Comparison of ENCODE assay signal across 29 cellular contexts in the genomic region with DNA sequence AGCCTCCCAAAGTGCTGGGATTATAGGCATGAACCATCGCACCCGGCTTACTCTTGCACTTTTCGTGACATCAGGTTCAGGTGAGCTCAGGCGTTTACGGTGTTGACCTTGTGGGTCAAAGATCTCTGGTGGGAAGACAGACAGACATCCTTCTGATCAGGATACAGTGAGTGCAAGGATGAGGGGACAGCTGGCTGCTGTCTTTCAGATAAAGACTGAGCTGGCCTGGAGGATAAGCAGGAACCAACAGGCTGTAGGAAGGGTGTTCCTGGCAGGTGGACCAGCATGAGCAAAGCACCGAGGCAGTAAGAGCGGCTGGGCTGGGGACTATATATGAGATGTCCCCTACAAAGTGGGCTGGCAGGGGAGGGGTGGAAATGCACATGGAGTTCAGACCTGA. TPM values are rescaled to one million over a fixed set of nuclear protein-coding genes. Genes with fewer than 3 reads are reported as not detected.
DNase-seq lines count a peak whose midpoint lies in the region; ATAC-seq, FAIRE-seq and TF ChIP-seq lines count a peak whose summit lies in the region.
"Had no signal": no experiment of that assay in that cellular context is flagged by ENCODE, and none has a peak within 500 bp of the region (broad histone marks: within the 10 kb centered on the region; RNA-seq: fewer than 3 reads in every experiment).

No MANE protein-coding gene starts in this region.

- ATAC-seq in K562 = no peak; the same call in 2 of the 3 replicates
- no peak for ATAC-seq in stimulated activated memory B cell treated with anti-CD40 and anti-IgM and Interleukin-4, amounts not matched to agents 10 μg/mL and 1 μg/mL and 100 μg/mL, for 72 hours
- ATAC-seq: A549, HCT116 had no signal

- no peak overlapping the region for H3K4me3 Mint-ChIP-seq in activated CD4-positive, alpha-beta T cell treated with anti-CD3 and anti-CD28 coated beads, Interleukin-2, amount 10 ng/mL, durations not matched to agents 24 days and 14 days
- H3K4me3 Mint-ChIP-seq in stimulated activated memory B cell treated with anti-CD40 and anti-IgM and Interleukin-4, amounts not matched to agents 10 μg/mL and 1 μg/mL and 100 μg/mL, for 72 hours = no peak overlapping the region
- H3K4me3 Mint-ChIP-seq: CD14-positive monocyte; CD4-positive, alpha-beta memory T cell; GM23338; H9 had no signal

- H4K20me1 ChIP-seq in OCI-LY1 (ENCODE audit: insufficient read depth, low read length) (no peaks in the 10 kb centered on the region), K562 (replicated peaks; ENCODE audit: control insufficient read depth, insufficient read depth, low read length) (no peaks in the 10 kb centered on the region; the same call in 1 of the 2 replicates)
- H4K20me1 ChIP-seq: BLaER1 treated with 17β-estradiol and CSF1 and Interleukin-3, amounts not matched to agents 10 nM and 100 nM had no signal

- H3K27me3 Mint-ChIP-seq in activated CD4-positive, alpha-beta T cell treated with anti-CD3 and anti-CD28 coated beads, Interleukin-2, amount 10 ng/mL, durations not matched to agents 24 days and 14 days = peaks cover 4% of the 10 kb centered on the region
- no peaks in the 10 kb centered on the region for H3K27me3 Mint-ChIP-seq in stimulated activated memory B cell treated with anti-CD40 and anti-IgM and Interleukin-4, amounts not matched to agents 10 μg/mL and 1 μg/mL and 100 μg/mL, for 72 hours

- H3K9me3 Mint-ChIP-seq in activated CD4-positive, alpha-beta T cell treated with anti-CD3 and anti-CD28 coated beads, Interleukin-2, amount 10 ng/mL, durations not matched to agents 24 days and 14 days = peaks cover 3% of the 10 kb centered on the region
- peaks cover 5% of the 10 kb centered on the region for H3K9me3 Mint-ChIP-seq in stimulated activated memory B cell treated with anti-CD40 and anti-IgM and Interleukin-4, amounts not matched to agents 10 μg/mL and 1 μg/mL and 100 μg/mL, for 72 hours
- H3K9me3 Mint-ChIP-seq: CD4-positive, alpha-beta memory T cell; GM23338; H9 had no signal

- in situ Hi-C loops in K562 (cut with MboI) = no loop called here

- WGBS in K562 (ENCODE audit: insufficient coverage, low coverage, missing lambda C conversion rate) = 0% methylated on average over 7 of the region's 7 CpGs

- no TSS peak for BruUV-seq in K562 (replicated peaks; lab: Mats Ljungman, UMichigan)

- FAIRE-seq in K562 (lab: Jason Lieb, UNC) = no peak
- FAIRE-seq: A549, GM12891, GM18507 had no signal

- DNase-seq in activated CD4-positive, alpha-beta T cell treated with anti-CD3 and anti-CD28 coated beads, Interleukin-2, amount 10 ng/mL, durations not matched to agents 24 days and 14 days = no peak
- no peak for DNase-seq in activated CD4-positive, alpha-beta T cell treated with anti-CD3 and anti-CD28 coated beads for 1 hour
- DNase-seq in K562 (ENCODE audit: extremely low read depth in 1 of 4, low spot score in 3 of 4) (no peak), HK-2 (ENCODE audit: unreplicated experiment) (no peak), retina (no peak), NCI-H1092 treated with DMSO at 0.1 percent for 48 hours (lab: John Stamatoyannopoulos, UW) (no peak)
- DNase-seq: 8988T; ACHN; AML-193; BE2C; Calu3; CD4-positive, alpha-beta memory T cell; COR-L47; DMS53; DMS79 treated with DMSO at 0.1 percent for 48 hours; GF-D8; H9 had no signal

- peaks cover 24% of the 10 kb centered on the region for H3K4me1 Mint-ChIP-seq in activated CD4-positive, alpha-beta T cell treated with anti-CD3 and anti-CD28 coated beads, Interleukin-2, amount 10 ng/mL, durations not matched to agents 24 days and 14 days
- peaks cover 48% of the 10 kb centered on the region for H3K4me1 Mint-ChIP-seq in stimulated activated memory B cell treated with anti-CD40 and anti-IgM and Interleukin-4, amounts not matched to agents 10 μg/mL and 1 μg/mL and 100 μg/mL, for 72 hours
- H3K4me1 Mint-ChIP-seq: GM23338 had no signal

- no peaks in the 10 kb centered on the region for H3K36me3 Mint-ChIP-seq in activated CD4-positive, alpha-beta T cell treated with anti-CD3 and anti-CD28 coated beads, Interleukin-2, amount 10 ng/mL, durations not matched to agents 24 days and 14 days (ENCODE audit: low read depth)
- H3K36me3 Mint-ChIP-seq in stimulated activated memory B cell treated with anti-CD40 and anti-IgM and Interleukin-4, amounts not matched to agents 10 μg/mL and 1 μg/mL and 100 μg/mL, for 72 hours = peaks cover 5% of the 10 kb centered on the region
- H3K36me3 Mint-ChIP-seq: CD14-positive monocyte; CD4-positive, alpha-beta memory T cell had no signal

- no peak for TF ChIP-seq EP300 in K562 (IDR thresholded peaks at IDR 0.05; ENCODE audit: low read length)

- no peak for TF ChIP-seq CTCF in OCI-LY1 (IDR thresholded peaks at IDR 0.05; ENCODE audit: low read length)
- TF ChIP-seq CTCF in K562 (IDR thresholded peaks at IDR 0.05 in 2 of 3, conservative IDR thresholded peaks at IDR 0.05 in 1 of 3; ENCODE audit: insufficient read depth in 2 of 3, low read depth in 1 of 3, low read length in 3 of 3) = no peak

- H3K4me3 ChIP-seq in OCI-LY1 (ENCODE audit: low read depth, low read length, poor library complexity, severe bottlenecking) (no peak overlapping the region), K562 (no peak overlapping the region)
- H3K4me3 ChIP-seq: A549; BLaER1 treated with 17β-estradiol and CSF1 and Interleukin-3, amounts not matched to agents 10 nM and 100 nM; GM23338 had no signal

- H3K9ac ChIP-seq in OCI-LY1 (ENCODE audit: low read length) (no peak overlapping the region), K562 (ENCODE audit: insufficient read depth in 1 of 2, low read depth in 2 of 2, low read length in 2 of 2) (no peak overlapping the region)
- H3K9ac ChIP-seq: BLaER1 treated with 17β-estradiol and CSF1 and Interleukin-3, amounts not matched to agents 10 nM and 100 nM had no signal

- no peak overlapping the region for H3K4me2 ChIP-seq in OCI-LY1 (ENCODE audit: low read length)
- H3K4me2 ChIP-seq in K562 (ENCODE audit: insufficient read depth, low read length) = no peak overlapping the region
- H3K4me2 ChIP-seq: A549, GM23338 had no signal

- CTCF ChIA-PET in K562 (lab: Yijun Ruan, JAX; ENCODE audit: low intra/inter-chr PET ratio) = no interaction called here

- H3K79me2 ChIP-seq in OCI-LY1 (ENCODE audit: insufficient read depth, low read length) = no peaks in the 10 kb centered on the region
- H3K79me2 ChIP-seq in K562 (ENCODE audit: control insufficient read depth, insufficient read depth, low read length) = no peaks in the 10 kb centered on the region

- POLR2A ChIA-PET in K562 (lab: Yijun Ruan, JAX) = interaction anchor here (1.5 kb wide), 1 partner anchor 12 kb away, joined by 3 read pairs; no protein-coding TSS in a partner anchor

- H3K9me1 ChIP-seq in K562 (ENCODE audit: control insufficient read depth, insufficient read depth, low read length) = no peaks in the 10 kb centered on the region

- H2AFZ ChIP-seq in OCI-LY1 (ENCODE audit: low read length) (no peak overlapping the region), K562 (ENCODE audit: low read depth, low read length) (no peak overlapping the region)
- H2AFZ ChIP-seq: GM23338 had no signal

- no peaks in the 10 kb centered on the region for H3K27me3 ChIP-seq in OCI-LY1 (ENCODE audit: insufficient read depth, low read length)
- peaks cover 22 to 37% of the 10 kb centered on the region in 2 experiments; a peak in 4 of 5 replicates for H3K27me3 ChIP-seq in K562 (ENCODE audit: control insufficient read depth in 2 of 2, insufficient read depth in 2 of 2, low read length in 2 of 2)
- H3K27me3 ChIP-seq: BE2C; BLaER1 treated with 17β-estradiol and CSF1 and Interleukin-3, amounts not matched to agents 10 nM and 100 nM had no signal

- no peak for TF ChIP-seq RAD21 in K562 (CRISPR knock-in tag; conservative IDR thresholded peaks at IDR 0.05 in 1 of 2, IDR thresholded peaks at IDR 0.05 in 1 of 2)

- peak overlapping the region; percentile 30 for H3K27ac ChIP-seq in OCI-LY1 (ENCODE audit: low read depth, low read length, poor library complexity, severe bottlenecking)
- no peak overlapping the region for H3K27ac ChIP-seq in K562 (ENCODE audit: extremely low read depth, low read depth, low read length)
- H3K27ac ChIP-seq: A549; BLaER1 treated with 17β-estradiol and CSF1 and Interleukin-3, amounts not matched to agents 10 nM and 100 nM had no signal

- H3K9me3 ChIP-seq in OCI-LY1 (ENCODE audit: low read length) (no peaks in the 10 kb centered on the region), K562 (replicated peaks; ENCODE audit: control insufficient read depth, insufficient read depth, low read depth, low read length) (no peaks in the 10 kb centered on the region)
- H3K9me3 ChIP-seq: A549; BE2C; BLaER1 treated with 17β-estradiol and CSF1 and Interleukin-3, amounts not matched to agents 10 nM and 100 nM had no signal

- TF ChIP-seq POLR2A in K562 (conservative IDR thresholded peaks at IDR 0.05) = no peak

- peak overlapping the region; percentile 70 for H3K27ac Mint-ChIP-seq in activated CD4-positive, alpha-beta T cell treated with anti-CD3 and anti-CD28 coated beads, Interleukin-2, amount 10 ng/mL, durations not matched to agents 24 days and 14 days
- peak overlapping the region; percentile 74 for H3K27ac Mint-ChIP-seq in stimulated activated memory B cell treated with anti-CD40 and anti-IgM and Interleukin-4, amounts not matched to agents 10 μg/mL and 1 μg/mL and 100 μg/mL, for 72 hours
- H3K27ac Mint-ChIP-seq: CD4-positive, alpha-beta memory T cell; GM23338; H9 had no signal

- H3K36me3 ChIP-seq in OCI-LY1 (ENCODE audit: insufficient read depth, low read length) = no peaks in the 10 kb centered on the region
- H3K36me3 ChIP-seq in K562 (ENCODE audit: control insufficient read depth, insufficient read depth, low read length) = no peaks in the 10 kb centered on the region
- H3K36me3 ChIP-seq: BE2C; BLaER1 treated with 17β-estradiol and CSF1 and Interleukin-3, amounts not matched to agents 10 nM and 100 nM had no signal

- intact Hi-C loops in activated CD4-positive, alpha-beta T cell treated with anti-CD3 and anti-CD28 coated beads, Interleukin-2, amount 10 ng/mL, durations not matched to agents 24 days and 14 days (cut with micrococcal nuclease) = loop anchor here (2.0 kb wide), 1 partner anchor 15 kb away; no protein-coding TSS in a partner anchor
- intact Hi-C loops in K562 (cut with micrococcal nuclease) = no loop called here

- no peaks in the 10 kb centered on the region for H3K9me2 ChIP-seq in OCI-LY1 (ENCODE audit: low read depth, low read length)

- no peaks in the 10 kb centered on the region for H3F3A ChIP-seq in OCI-LY1 (ENCODE audit: insufficient read depth, low read length)

- H3K4me1 ChIP-seq in OCI-LY1 (ENCODE audit: insufficient read depth, low read length, severe bottlenecking) (peaks cover 41% of the 10 kb centered on the region), K562 (replicated peaks in 1 of 2; ENCODE audit: control insufficient read depth in 2 of 2, insufficient read depth in 2 of 2, low read length in 2 of 2) (no peaks in the 10 kb centered on the region; a peak in 1 of 5 replicates)
- H3K4me1 ChIP-seq: A549, BE2C had no signal

RNA-seq across cellular contexts. Expression of gene GTSF1L, which starts 11.1 kb away (rescaled TPM):
- not detected in 2 replicates for total RNA-seq in activated CD4-positive, alpha-beta T cell treated with anti-CD3 and anti-CD28 coated beads, Interleukin-2, amount 10 ng/mL, durations not matched to agents 24 days and 14 days
- total RNA-seq in K562 (2011; cell fraction: chromatin; rRNA removed; ENCODE audit: low replicate concordance) = not detected in 2 replicates
- not detected in 2 replicates for total RNA-seq in K562 (2011; cell fraction: nucleolus; rRNA removed)
- total RNA-seq in K562 (2011; cell fraction: nucleoplasm; rRNA removed) = not detected in 2 replicates
- total RNA-seq in K562 (2014; rRNA removed) = not detected in 2 replicates
- total RNA-seq in K562 (2014; rRNA removed; fragmentation: Illumina TruSeq; extraction: Trizol) = not detected in 2 replicates
- not detected in 2 replicates for total RNA-seq in K562 (2015; rRNA removed; fragmentation: Illumina TruSeq; extraction: Trizol)
- not detected in 2 replicates for total RNA-seq in K562 (2021)
- not detected in 2 replicates for polyA plus RNA-seq in K562 (2011; rRNA removed)
- polyA plus RNA-seq in K562 (2011; cell fraction: cytosol; rRNA removed) = not detected in 2 replicates
- not detected in 2 replicates for polyA plus RNA-seq in K562 (2011; cell fraction: nucleus; rRNA removed)
- polyA plus RNA-seq in K562 (2012) = not detected in 2 replicates
- not detected in 2 replicates for polyA plus RNA-seq in K562 (2014; fragmentation: Illumina TruSeq; extraction: Trizol)
- polyA plus RNA-seq in K562 (2014; fragmentation: Nextera tagmentation; extraction: Ambion mirVana) = not detected
- polyA plus RNA-seq in K562 (2014; rRNA removed) = not detected in 2 replicates
- not detected in 2 replicates for polyA minus RNA-seq in K562 (2011; rRNA and poly(A)+ RNA removed)
- polyA minus RNA-seq in K562 (2011; cell fraction: cytosol; rRNA and poly(A)+ RNA removed) = not detected in 2 replicates
- not detected in 2 replicates for polyA minus RNA-seq in K562 (2011; cell fraction: nucleus; rRNA and poly(A)+ RNA removed)
- total RNA-seq: Calu3; CD4-positive, alpha-beta memory T cell; Daoy; G401; GM23338; H4; H9 had no signal
- polyA plus RNA-seq: A549; CD14-positive monocyte; CD4-positive, alpha-beta memory T cell; GM23338 had no signal
